ENCODE assay signal across 22 cellular contexts in genomic region chr5:44542470-44542869, GRCh38.
"Had no signal": no experiment of that assay in that cellular context is flagged by ENCODE, and none has a peak within 500 bp of the region (broad histone marks: within the 10 kb centered on the region; RNA-seq: fewer than 3 reads in every experiment).

No MANE protein-coding gene starts in this region.

- H3K9me3 ChIP-seq: esophagus muscularis mucosa, neutrophil, uterus had no signal

- H3K4me3 ChIP-seq: esophagus muscularis mucosa, skin epidermis, uterus had no signal

- H3K4me1 ChIP-seq: uterus had no signal

- DNase-seq: activated CD4-positive, alpha-beta memory T cell treated with anti-CD3 and anti-CD28 coated beads for 36 hours; activated CD4-positive, alpha-beta T cell treated with anti-CD3 and anti-CD28 coated beads, Interleukin-2, amount 10 ng/mL, durations not matched to agents 24 days and 14 days; activated CD4-positive, CD25-positive, alpha-beta regulatory T cell treated with anti-CD3 and anti-CD28 coated beads, Interleukin-2, amount 50 U/mL, for 72 hours; activated CD8-positive, alpha-beta memory T cell treated with anti-CD3 and anti-CD28 coated beads, Interleukin-2, amount 50 U/mL, for 4 hours; activated gamma-delta T cell; activated naive CD4-positive, alpha-beta T cell treated with anti-CD3 and anti-CD28 coated beads, Interleukin-2, amount 10 ng/mL, durations not matched to agents 7 days and 5 days; activated naive CD8-positive, alpha-beta T cell treated with anti-CD3 and anti-CD28 coated beads, Interleukin-2, amount 10 ng/mL, durations not matched to agents 7 days and 5 days; activated T-cell treated with anti-CD3 and anti-CD28 coated beads, Interleukin-2, amount 50 U/mL, for 1 hour; amniotic stem cell; dermis blood vessel endothelial cell; effector CD4-positive, alpha-beta T cell; left cardiac atrium; mammary epithelial cell; naive B cell; nephron progenitor cell; stimulated activated CD4-positive, alpha-beta T cell treated with anti-CD3 and anti-CD28 coated beads, Interleukin-4, amount 100 ng/mL, for 24 hours; substantia nigra; T-helper 2 cell; uterus had no signal

- H3K27me3 ChIP-seq: esophagus muscularis mucosa, neutrophil, uterus had no signal

- H3K36me3 ChIP-seq: esophagus muscularis mucosa, neutrophil, uterus had no signal

- H3K27ac ChIP-seq: esophagus muscularis mucosa, neutrophil, skin epidermis, uterus had no signal
